Comparison of ENCODE assay signal across 21 cellular contexts in genomic region chr20:48489656-48490055, GRCh38.
DNase-seq lines count a peak whose midpoint lies in the region; ATAC-seq, FAIRE-seq and TF ChIP-seq lines count a peak whose summit lies in the region.
"Had no signal": no experiment of that assay in that cellular context is flagged by ENCODE, and none has a peak within 500 bp of the region (broad histone marks: within the 10 kb centered on the region; RNA-seq: fewer than 3 reads in every experiment).

No MANE protein-coding gene starts in this region.

- in situ Hi-C loops in GM12878 (cut with MboI) = no loop called here

- no peak for FAIRE-seq in GM12878 (lab: Jason Lieb, UNC)

- no peak overlapping the region for H3K4me3 ChIP-seq in GM12878
- no peak overlapping the region for H3K4me3 ChIP-seq in neuronal stem cell (ENCODE audit: low read length in 2 of 2)
- H3K4me3 ChIP-seq: ascending aorta, GM23338, lower lobe of right lung had no signal

- peak; percentile 10 for ATAC-seq in GM12878
- ATAC-seq in omental fat pad (ENCODE audit: low FRiP score) = no peak
- ATAC-seq: GM23338, lower lobe of right lung, natural killer cell had no signal

- H3K23ac ChIP-seq in neuronal stem cell (ENCODE audit: low read depth, low read length, poor library complexity) = no peak overlapping the region

- H3K27ac ChIP-seq in GM12878 (ENCODE audit: control insufficient read depth, insufficient read depth) = no peak overlapping the region
- no peak overlapping the region for H3K27ac ChIP-seq in neuronal stem cell (replicated peaks; ENCODE audit: low read length)
- H3K27ac ChIP-seq: 22Rv1, ascending aorta, lower lobe of right lung had no signal

- BruUV-seq in GM12878 (replicated peaks; lab: Mats Ljungman, UMichigan) = no TSS peak

- no peak overlapping the region for H4K91ac ChIP-seq in neuronal stem cell (ENCODE audit: low read depth, low read length, poor library complexity)

- POLR2A ChIA-PET in GM12878 (lab: Charles Lee) = no interaction called here

- no peak for TF ChIP-seq EP300 in GM12878 (IDR thresholded peaks at IDR 0.05; ENCODE audit: borderline replicate concordance in 1 of 2, control insufficient read depth in 1 of 2, low read depth in 2 of 2, low read length in 2 of 2)

- no peaks in the 10 kb centered on the region for H3K79me1 ChIP-seq in neuronal stem cell (ENCODE audit: low read depth, low read length)

- peak overlapping the region; percentile 39 for H2BK5ac ChIP-seq in neuronal stem cell (ENCODE audit: low read length)

- RAD21 ChIA-PET in GM12878 (lab: Charles Lee; ENCODE audit: unreplicated experiment) = interaction anchor here (0.7 to 1.2 kb wide), 2 partner anchors 120 to 126 kb away, joined by 3 read pairs; no protein-coding TSS in a partner anchor

- no peak overlapping the region for H3K9ac ChIP-seq in GM12878 (ENCODE audit: control insufficient read depth, insufficient read depth, low read length)
- no peak overlapping the region for H3K9ac ChIP-seq in neuronal stem cell (ENCODE audit: low read depth, low read length, poor library complexity)

- H3K4ac ChIP-seq in neuronal stem cell (ENCODE audit: low read length) = no peak overlapping the region

- intact Hi-C loops in GM12878 (cut with micrococcal nuclease; ENCODE audit: unreplicated experiment) = loop anchor here (10.0 kb wide), 1 partner anchor 125 kb away; no protein-coding TSS in a partner anchor

- CTCF ChIA-PET in GM12878 (lab: Yijun Ruan, JAX) = interaction anchor here (0.8 kb wide), 1 partner anchor 131 kb away, joined by 4 read pairs; no protein-coding TSS in a partner anchor

- no peak overlapping the region for H2BK15ac ChIP-seq in neuronal stem cell (ENCODE audit: low read length)

- H3K18ac ChIP-seq in neuronal stem cell (ENCODE audit: low read length) = peak overlapping the region; percentile 65

- H3K4me1 ChIP-seq in GM12878 (ENCODE audit: control insufficient read depth, insufficient read depth, low read length) (peaks cover 12% of the 10 kb centered on the region), neuronal stem cell (ENCODE audit: control insufficient read depth in 2 of 2, insufficient read depth in 1 of 2, low read depth in 1 of 2, low read length in 2 of 2) (peaks cover 0 to 19% of the 10 kb centered on the region in 2 donors)
- H3K4me1 ChIP-seq: ascending aorta, lower lobe of right lung had no signal

- peak; percentile 70 for DNase-seq in DMS79 treated with DMSO at 0.1 percent for 48 hours (lab: John Stamatoyannopoulos, UW)
- no peak for DNase-seq in DMS79 (lab: John Stamatoyannopoulos, UW)
- peak; percentile 88 for DNase-seq in NCI-H1694 (lab: John Stamatoyannopoulos, UW)
- no peak for DNase-seq in GM12878 (ENCODE audit: low read depth, low spot score)
- no peak for DNase-seq in neuronal stem cell (ENCODE audit: low spot score)
- no peak for DNase-seq in omental fat pad (ENCODE audit: low spot score)
- DNase-seq in LoVo (ENCODE audit: low spot score) = no peak
- no peak for DNase-seq in AG08395 (ENCODE audit: low spot score)
- DNase-seq: activated naive CD4-positive, alpha-beta T cell; CD4-positive, CD25-positive, alpha-beta regulatory T cell; dermis blood vessel endothelial cell; EL; lower lobe of right lung; natural killer cell; NCI-H2029; Right ventricle myocardium superior; stimulated activated CD4-positive, alpha-beta T cell treated with anti-CD3 and anti-CD28 coated beads, Interleukin-12 subunit alpha, Interleukin-12 subunit beta, amount 100 ng/mL, for 4 hours; stimulated activated naive CD4-positive, alpha-beta T cell had no signal

- H3K14ac ChIP-seq in neuronal stem cell (ENCODE audit: low read length) = peak overlapping the region; percentile 6

- H2BK12ac ChIP-seq in neuronal stem cell (ENCODE audit: low read length) = peak overlapping the region; percentile 84

- H3K79me2 ChIP-seq in GM12878 (ENCODE audit: control insufficient read depth, insufficient read depth, low read length) = no peaks in the 10 kb centered on the region

- H3K27me3 ChIP-seq in GM12878 (replicated peaks in 1 of 2; ENCODE audit: control insufficient read depth in 2 of 2, insufficient read depth in 2 of 2, low read length in 1 of 2) (no peaks in the 10 kb centered on the region), neuronal stem cell (ENCODE audit: control insufficient read depth in 3 of 3, insufficient read depth in 3 of 3, low read depth in 1 of 3, low read length in 3 of 3) (peaks cover 0 to 3% (median 0%) of the 10 kb centered on the region in 3 experiments)
- H3K27me3 ChIP-seq: ascending aorta had no signal

- 33% methylated on average over 8 of the region's 8 CpGs for WGBS in GM12878 (ENCODE audit: insufficient coverage, insufficient replicate concordance, low lambda C conversion rate, missing lambda C conversion rate)
- no CpG with 5 or more reads among the region's 8 CpGs for WGBS in neuronal stem cell (ENCODE audit: extremely low coverage in 2 of 2, insufficient read length in 2 of 2, insufficient replicate concordance in 1 of 2), 2 donors

- no peak overlapping the region for H4K8ac ChIP-seq in neuronal stem cell (ENCODE audit: low read depth, low read length)

- TF ChIP-seq RAD21 in GM12878 (IDR thresholded peaks at IDR 0.05; ENCODE audit: insufficient read depth, low read depth, low read length) = no peak

- H3K36me3 ChIP-seq in GM12878 (ENCODE audit: control insufficient read depth in 2 of 2, insufficient read depth in 2 of 2, low read length in 1 of 2) (no peaks in the 10 kb centered on the region), neuronal stem cell (replicated peaks in 1 of 2; ENCODE audit: control insufficient read depth in 2 of 2, insufficient read depth in 2 of 2, low read length in 2 of 2) (no peaks in the 10 kb centered on the region)
- H3K36me3 ChIP-seq: ascending aorta, lower lobe of right lung had no signal

- H2AFZ ChIP-seq in GM12878 (ENCODE audit: control insufficient read depth, low read depth, low read length) = no peak overlapping the region
- no peak overlapping the region for H2AFZ ChIP-seq in neuronal stem cell (ENCODE audit: low read length)
- H2AFZ ChIP-seq: GM23338 had no signal

- no peak overlapping the region for H3K4me2 ChIP-seq in GM12878 (ENCODE audit: control insufficient read depth, insufficient read depth)
- H3K4me2 ChIP-seq in neuronal stem cell (ENCODE audit: insufficient read depth, low read length, poor library complexity, severe bottlenecking) = no peak overlapping the region
- H3K4me2 ChIP-seq: GM23338 had no signal

- no peak for TF ChIP-seq POLR2A in GM12878 (IDR thresholded peaks at IDR 0.05; ENCODE audit: low read depth, low read length)

- H3K9me3 ChIP-seq in GM12878 (replicated peaks; ENCODE audit: control insufficient read depth, insufficient read depth, low read length) = no peaks in the 10 kb centered on the region
- no peaks in the 10 kb centered on the region for H3K9me3 ChIP-seq in neuronal stem cell (replicated peaks in 1 of 2; ENCODE audit: control insufficient read depth in 2 of 2, insufficient read depth in 1 of 2, low read depth in 1 of 2, low read length in 2 of 2)
- H3K9me3 ChIP-seq: ascending aorta, lower lobe of right lung had no signal

- H2AK5ac ChIP-seq in neuronal stem cell (ENCODE audit: low read depth, low read length) = peak overlapping the region; percentile 83

- no peaks in the 10 kb centered on the region for H4K20me1 ChIP-seq in GM12878 (ENCODE audit: control insufficient read depth, insufficient read depth)

- SMC1A ChIA-PET in GM12878 (lab: Charles Lee; ENCODE audit: uncharacterized antibody, unreplicated experiment) = interaction anchor here (1.4 kb wide), 1 partner anchor 15 kb away, joined by 3 read pairs; no protein-coding TSS in a partner anchor

- no peak overlapping the region for H2BK120ac ChIP-seq in neuronal stem cell (ENCODE audit: low read depth, low read length)

- no peak for TF ChIP-seq CTCF in GM12878 (IDR thresholded peaks at IDR 0.05 in 2 of 3, conservative IDR thresholded peaks at IDR 0.05 in 1 of 3; ENCODE audit: control insufficient read depth in 2 of 3, extremely low read depth in 1 of 3, insufficient read depth in 1 of 3, low read depth in 3 of 3, low read length in 3 of 3)
- TF ChIP-seq CTCF in omental fat pad (IDR thresholded peaks at IDR 0.05) = no peak

TF ChIP-seq in GM12878, 131 proteins besides CTCF, POLR2A, EP300 and RAD21:
- TF ChIP-seq ATF7 (IDR thresholded peaks at IDR 0.05; ENCODE audit: low read depth) (no peak), SUZ12 (IDR thresholded peaks at IDR 0.05; ENCODE audit: unreplicated experiment) (no peak), CBFB (IDR thresholded peaks at IDR 0.05; ENCODE audit: low read depth) (no peak), RAD51 (IDR thresholded peaks at IDR 0.05) (no peak), FOXK2 (IDR thresholded peaks at IDR 0.05) (no peak), RBBP5 (conservative IDR thresholded peaks at IDR 0.05) (no peak), EGR1 (IDR thresholded peaks at IDR 0.05; ENCODE audit: borderline replicate concordance in 1 of 2, low read depth in 2 of 2, low read length in 2 of 2) (peak in 1 of 2 experiments; percentile 90; a peak in 2 of 3 replicates)
TF ChIP-seq in GM12878: peak in this region for 1.

Comparison
In these comparisons a context has a peak if more than half of its experiments do, and no peak if none do; other contexts are left out.
1. DNase-seq: peak in DMS79 treated with DMSO at 0.1 percent for 48 hours (single experiment) and NCI-H1694 (single experiment); none in DMS79 (single experiment), GM12878 (single experiment), neuronal stem cell (single experiment), omental fat pad (single experiment), LoVo (single experiment) and AG08395 (single experiment).